Comparison of ENCODE assay signal across 32 cellular contexts in genomic region chr10:49404321-49404878, GRCh38. TPM values are rescaled to one million over a fixed set of nuclear protein-coding genes. Genes with fewer than 3 reads are reported as not detected.
"Had no signal": no experiment of that assay in that cellular context is flagged by ENCODE, and none has a peak within 500 bp of the region (broad histone marks: within the 10 kb centered on the region; RNA-seq: fewer than 3 reads in every experiment).

No MANE protein-coding gene starts in this region.

- DNase-seq: activated B cell treated with CpG ODN at 0.5 μM for 24 hours; activated CD4-positive, alpha-beta T cell treated with anti-CD3 and anti-CD28 coated beads for 48 hours; activated CD4-positive, alpha-beta T cell treated with anti-CD3 and anti-CD28 coated beads, Interleukin-2, amount 50 U/mL, for 1 hour; activated CD4-positive, alpha-beta T cell treated with anti-CD3 and anti-CD28 coated beads, Interleukin-2, amount 50 U/mL, for 48 hours; activated CD8-positive, alpha-beta memory T cell treated with anti-CD3 and anti-CD28 coated beads for 24 hours; activated CD8-positive, alpha-beta T cell treated with anti-CD3 and anti-CD28 coated beads for 36 hours; activated gamma-delta T cell; activated naive CD4-positive, alpha-beta T cell; activated naive CD4-positive, alpha-beta T cell treated with anti-CD3 and anti-CD28 coated beads, Interleukin-2, amount 10 ng/mL, durations not matched to agents 7 days and 5 days; activated naive CD8-positive, alpha-beta T cell treated with anti-CD3 and anti-CD28 coated beads, Interleukin-2, amount 10 ng/mL, durations not matched to agents 7 days and 5 days; activated T-cell treated with anti-CD3 and anti-CD28 coated beads, Interleukin-2, amount 50 U/mL, for 4 hours; central memory CD4-positive, alpha-beta T cell; cerebellar nuclear complex; colonic mucosa; dorsolateral prefrontal cortex; effector memory CD4-positive, alpha-beta T cell; erythroblast; foreskin keratinocyte; gastrocnemius medialis; T-helper 1 cell; T-helper 17 cell; T1000; WERI-Rb-1 had no signal

- H3K27me3 ChIP-seq: ascending aorta had no signal

- H3K4me3 Mint-ChIP-seq: activated B cell treated with CpG ODN at 0.5 μM for 24 hours; activated CD8-positive, alpha-beta T cell treated with anti-CD3 and anti-CD28 coated beads for 36 hours; activated naive CD4-positive, alpha-beta T cell treated with anti-CD3 and anti-CD28 coated beads, Interleukin-2, amount 10 ng/mL, durations not matched to agents 7 days and 5 days; activated naive CD8-positive, alpha-beta T cell treated with anti-CD3 and anti-CD28 coated beads, Interleukin-2, amount 10 ng/mL, durations not matched to agents 7 days and 5 days; activated T-cell treated with anti-CD3 and anti-CD28 coated beads, Interleukin-2, amount 50 U/mL, for 4 hours; activated T-helper 17 cell treated with anti-CD3 and anti-CD28 coated beads, Interleukin-2, amount 50 U/mL, for 72 hours; brain; dendritic cell treated with granulocyte-macrophage colony-stimulating factor and Interleukin-4, amounts not matched to agents 40 ng/mL and 50 ng/mL, for 4 days; T-helper 17 cell; T-helper 2 cell treated with Interferon-gamma antibody and Interleukin-4, amounts not matched to agents 5 μg/mL and 100 μg/mL, for 36 hours had no signal

- H3K9me3 Mint-ChIP-seq: activated B cell treated with CpG ODN at 0.5 μM for 24 hours; activated CD8-positive, alpha-beta T cell treated with anti-CD3 and anti-CD28 coated beads for 36 hours; activated naive CD4-positive, alpha-beta T cell treated with anti-CD3 and anti-CD28 coated beads, Interleukin-2, amount 10 ng/mL, durations not matched to agents 7 days and 5 days; activated naive CD4-positive, alpha-beta T cell treated with anti-CD3 and anti-CD28 coated beads, Interleukin-2, amount 50 U/mL, for 72 hours; activated naive CD8-positive, alpha-beta T cell treated with anti-CD3 and anti-CD28 coated beads, Interleukin-2, amount 10 ng/mL, durations not matched to agents 7 days and 5 days; activated T-cell treated with anti-CD3 and anti-CD28 coated beads, Interleukin-2, amount 50 U/mL, for 4 hours; activated T-helper 17 cell treated with anti-CD3 and anti-CD28 coated beads, Interleukin-2, amount 50 U/mL, for 72 hours; dendritic cell treated with granulocyte-macrophage colony-stimulating factor and Interleukin-4, amounts not matched to agents 40 ng/mL and 50 ng/mL, for 4 days; T-helper 2 cell treated with Interferon-gamma antibody and Interleukin-4, amounts not matched to agents 5 μg/mL and 100 μg/mL, for 36 hours had no signal

- H3K4me1 ChIP-seq: ascending aorta, breast epithelium, colonic mucosa, esophagus muscularis mucosa, foreskin keratinocyte, gastrocnemius medialis had no signal

- H3K4me1 Mint-ChIP-seq: activated B cell treated with CpG ODN at 0.5 μM for 24 hours; activated naive CD4-positive, alpha-beta T cell treated with anti-CD3 and anti-CD28 coated beads, Interleukin-2, amount 10 ng/mL, durations not matched to agents 7 days and 5 days had no signal

- H3K36me3 Mint-ChIP-seq: activated naive CD4-positive, alpha-beta T cell treated with anti-CD3 and anti-CD28 coated beads, Interleukin-2, amount 10 ng/mL, durations not matched to agents 7 days and 5 days; activated naive CD4-positive, alpha-beta T cell treated with anti-CD3 and anti-CD28 coated beads, Interleukin-2, amount 50 U/mL, for 72 hours; activated naive CD8-positive, alpha-beta T cell treated with anti-CD3 and anti-CD28 coated beads, Interleukin-2, amount 10 ng/mL, durations not matched to agents 7 days and 5 days; brain had no signal

- H3K9me3 ChIP-seq: ascending aorta, breast epithelium, colonic mucosa, esophagus muscularis mucosa, gastrocnemius medialis had no signal

- H3K4me3 ChIP-seq: ascending aorta, breast epithelium, cardiac muscle cell, colonic mucosa, dorsolateral prefrontal cortex, esophagus muscularis mucosa, gastrocnemius medialis had no signal

- H3K36me3 ChIP-seq: ascending aorta, breast epithelium, cardiac muscle cell, colonic mucosa, esophagus muscularis mucosa, gastrocnemius medialis, WERI-Rb-1 had no signal

- ATAC-seq: activated CD8-positive, alpha-beta T cell treated with anti-CD3 and anti-CD28 coated beads for 36 hours; activated naive CD4-positive, alpha-beta T cell treated with anti-CD3 and anti-CD28 coated beads, Interleukin-2, amount 50 U/mL, for 72 hours; activated T-cell treated with anti-CD3 and anti-CD28 coated beads, Interleukin-2, amount 50 U/mL, for 4 hours; activated T-helper 17 cell treated with anti-CD3 and anti-CD28 coated beads, Interleukin-2, amount 50 U/mL, for 72 hours; foreskin keratinocyte; gastrocnemius medialis; T-helper 17 cell had no signal

- H3K27ac ChIP-seq: ascending aorta, breast epithelium, cardiac muscle cell, colonic mucosa, dorsolateral prefrontal cortex, esophagus muscularis mucosa, foreskin keratinocyte, gastrocnemius medialis, WERI-Rb-1 had no signal

- H3K27ac Mint-ChIP-seq: activated B cell treated with CpG ODN at 0.5 μM for 24 hours; activated CD8-positive, alpha-beta T cell treated with anti-CD3 and anti-CD28 coated beads for 36 hours; activated naive CD4-positive, alpha-beta T cell treated with anti-CD3 and anti-CD28 coated beads, Interleukin-2, amount 10 ng/mL, durations not matched to agents 7 days and 5 days; activated naive CD4-positive, alpha-beta T cell treated with anti-CD3 and anti-CD28 coated beads, Interleukin-2, amount 50 U/mL, for 72 hours; activated naive CD8-positive, alpha-beta T cell treated with anti-CD3 and anti-CD28 coated beads, Interleukin-2, amount 10 ng/mL, durations not matched to agents 7 days and 5 days; activated T-helper 17 cell treated with anti-CD3 and anti-CD28 coated beads, Interleukin-2, amount 50 U/mL, for 72 hours; brain; dendritic cell treated with granulocyte-macrophage colony-stimulating factor and Interleukin-4, amounts not matched to agents 40 ng/mL and 50 ng/mL, for 4 days; T-helper 17 cell; T-helper 2 cell treated with Interferon-gamma antibody and Interleukin-4, amounts not matched to agents 5 μg/mL and 100 μg/mL, for 36 hours had no signal

RNA-seq across cellular contexts. Expression of gene DRGX, which starts 8.5 kb away (rescaled TPM):
- total RNA-seq: activated B cell treated with CpG ODN at 0.5 μM for 24 hours; activated CD8-positive, alpha-beta T cell treated with anti-CD3 and anti-CD28 coated beads for 36 hours; activated naive CD4-positive, alpha-beta T cell treated with anti-CD3 and anti-CD28 coated beads, Interleukin-2, amount 50 U/mL, for 72 hours; activated naive CD8-positive, alpha-beta T cell treated with anti-CD3 and anti-CD28 coated beads, Interleukin-2, amount 10 ng/mL, durations not matched to agents 7 days and 5 days; activated T-cell treated with anti-CD3 and anti-CD28 coated beads, Interleukin-2, amount 50 U/mL, for 4 hours; activated T-helper 17 cell treated with anti-CD3 and anti-CD28 coated beads, Interleukin-2, amount 50 U/mL, for 72 hours; ascending aorta; breast epithelium; cardiac muscle cell; esophagus muscularis mucosa; foreskin keratinocyte; gastrocnemius medialis; T-helper 17 cell had no signal
- polyA plus RNA-seq: cardiac muscle cell, foreskin keratinocyte had no signal
